ENCODE assay signal across 15 cellular contexts in the genomic region with DNA sequence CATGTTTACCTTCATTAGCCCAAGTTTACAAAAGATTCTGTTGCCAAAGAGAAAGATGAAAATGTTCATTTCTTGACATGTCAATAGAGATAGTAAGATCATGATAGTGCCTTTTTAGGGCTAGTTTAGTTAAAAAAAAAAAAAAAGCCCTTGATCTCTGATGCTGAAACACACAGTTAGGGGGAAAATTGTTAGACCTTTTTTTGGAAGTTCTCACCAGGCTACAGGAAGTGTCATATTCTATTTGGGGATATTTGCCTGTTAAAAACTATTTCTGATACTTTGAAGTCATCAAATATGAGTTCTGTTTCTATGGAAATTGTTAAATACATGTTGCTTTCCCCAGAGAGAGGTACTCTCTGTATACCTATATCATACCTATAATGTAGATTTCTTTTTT.
"Had no signal": no experiment of that assay in that cellular context is flagged by ENCODE, and none has a peak within 500 bp of the region (broad histone marks: within the 10 kb centered on the region; RNA-seq: fewer than 3 reads in every experiment).

No MANE protein-coding gene starts in this region.

- H3K27me3 Mint-ChIP-seq: brain; natural killer cell treated with Interleukin-12 subunit alpha and Interleukin-12 subunit beta and Interleukin-15 and Interleukin-18, amount 100 ng/mL, for 72 hours had no signal

- ATAC-seq: activated naive CD4-positive, alpha-beta T cell treated with anti-CD3 and anti-CD28 coated beads, Interleukin-2, amount 50 U/mL, for 72 hours; activated T-cell treated with anti-CD3 and anti-CD28 coated beads, Interleukin-2, amount 50 U/mL, for 4 hours; natural killer cell treated with Interleukin-12 subunit alpha and Interleukin-12 subunit beta and Interleukin-15 and Interleukin-18, amount 100 ng/mL, for 72 hours; stimulated activated naive CD8-positive, alpha-beta T cell treated with anti-CD3 and anti-CD28 coated beads, Interleukin-15, Interleukin-2, amounts not matched to agents 100 U/mL and 50 U/mL, for 24 hours had no signal

- H3K27me3 ChIP-seq: esophagus muscularis mucosa, right atrium auricular region, transverse colon had no signal

- H3K27ac Mint-ChIP-seq: activated naive CD4-positive, alpha-beta T cell treated with anti-CD3 and anti-CD28 coated beads, Interleukin-2, amount 50 U/mL, for 72 hours; natural killer cell treated with Interleukin-12 subunit alpha and Interleukin-12 subunit beta and Interleukin-15 and Interleukin-18, amount 100 ng/mL, for 72 hours had no signal

- H3K27ac ChIP-seq: coronary artery, esophagus muscularis mucosa, right atrium auricular region, transverse colon had no signal

- H3K9me3 ChIP-seq: esophagus muscularis mucosa, right atrium auricular region, transverse colon had no signal

- H3K36me3 ChIP-seq: right atrium auricular region, transverse colon had no signal

- H3K4me3 ChIP-seq: coronary artery, esophagus muscularis mucosa, right atrium auricular region, transverse colon had no signal

- H3K4me3 Mint-ChIP-seq: activated T-cell treated with anti-CD3 and anti-CD28 coated beads, Interleukin-2, amount 50 U/mL, for 4 hours; brain; natural killer cell treated with Interleukin-12 subunit alpha and Interleukin-12 subunit beta and Interleukin-15 and Interleukin-18, amount 100 ng/mL, for 72 hours had no signal

- H3K9me3 Mint-ChIP-seq: activated naive CD4-positive, alpha-beta T cell treated with anti-CD3 and anti-CD28 coated beads, Interleukin-2, amount 50 U/mL, for 72 hours; activated T-cell treated with anti-CD3 and anti-CD28 coated beads, Interleukin-2, amount 50 U/mL, for 4 hours; natural killer cell treated with Interleukin-12 subunit alpha and Interleukin-12 subunit beta and Interleukin-15 and Interleukin-18, amount 100 ng/mL, for 72 hours had no signal

- DNase-seq: activated CD4-positive, alpha-beta T cell treated with anti-CD3 and anti-CD28 coated beads, Interleukin-2, amount 50 U/mL, for 48 hours; activated effector memory CD4-positive, alpha-beta T cell treated with Interleukin-2 at 50 U/mL for 16 hours; activated T-cell treated with anti-CD3 and anti-CD28 coated beads, Interleukin-2, amount 50 U/mL, for 4 hours; central memory CD4-positive, alpha-beta T cell; effector CD4-positive, alpha-beta T cell; mesendoderm; stimulated activated CD4-positive, alpha-beta T cell treated with anti-CD3 and anti-CD28 coated beads, Interleukin-4, amount 100 ng/mL, for 24 hours; stimulated activated naive CD8-positive, alpha-beta T cell treated with anti-CD3 and anti-CD28 coated beads, Interleukin-15, Interleukin-2, amounts not matched to agents 100 U/mL and 50 U/mL, for 24 hours; transverse colon had no signal

- H3K4me1 ChIP-seq: esophagus muscularis mucosa, right atrium auricular region, transverse colon had no signal
